In genomic region chr18:9403795-9404564, GRCh38 we compare ENCODE assay signal across 8 cellular contexts.
A peak's percentile ranks its signal among the peaks of the same experiment; 100 is the strongest.
DNase-seq lines count a peak whose midpoint lies in the region; ATAC-seq and TF ChIP-seq lines count a peak whose summit lies in the region.

No MANE protein-coding gene starts in this region.

- no peaks in the 10 kb centered on the region for H3K79me2 ChIP-seq in GM23248 (ENCODE audit: insufficient read depth)

- POLR2A ChIA-PET in CD4-positive, alpha-beta T cell (lab: Charles Lee): no interaction called here
- POLR2A ChIA-PET in activated CD4-positive, alpha-beta memory T cell treated with anti-CD3 and anti-CD28 coated beads for 36 hours (lab: Charles Lee): no interaction called here

- H3K36me3 ChIP-seq in GM23248 (ENCODE audit: low read depth): 0 out of 2 replicates have a peak, but pooled peaks cover 12% of the 10 kb centered on the region

- H3K9ac ChIP-seq in GM23248: no peak overlapping the region

- intact Hi-C loops in CD4-positive, alpha-beta T cell (cut with DNase I, micrococcal nuclease): no loop called here
- intact Hi-C loops in activated CD4-positive, alpha-beta memory T cell treated with anti-CD3 and anti-CD28 coated beads for 36 hours (cut with micrococcal nuclease): no loop called here

- H3K9me3 Mint-ChIP-seq in CD4-positive, alpha-beta T cell: no peaks in the 10 kb centered on the region
- peaks cover 4% of the 10 kb centered on the region for H3K9me3 Mint-ChIP-seq in activated CD4-positive, alpha-beta memory T cell treated with anti-CD3 and anti-CD28 coated beads for 36 hours
- no peaks in the 10 kb centered on the region for H3K9me3 Mint-ChIP-seq in immature natural killer cell

- H3K4me2 ChIP-seq in GM23248 (ENCODE audit: unreplicated experiment): no peak overlapping the region

- no peak for ATAC-seq in CD4-positive, alpha-beta T cell (ENCODE audit: poor library complexity)
- no peak for ATAC-seq in HG03175 (IDR thresholded peaks at IDR 0.05; ENCODE audit: unreplicated experiment)
- no peak for ATAC-seq in GM18858 (IDR thresholded peaks at IDR 0.05; ENCODE audit: unreplicated experiment)

- H3K27ac Mint-ChIP-seq in CD4-positive, alpha-beta T cell: no peak overlapping the region
- H3K27ac Mint-ChIP-seq in activated CD4-positive, alpha-beta memory T cell treated with anti-CD3 and anti-CD28 coated beads for 36 hours: no peak overlapping the region
- H3K27ac Mint-ChIP-seq in immature natural killer cell: peak overlapping the region in 1 of 6 donors; percentile 34

- H3K4me3 Mint-ChIP-seq in CD4-positive, alpha-beta T cell: peak overlapping the region; percentile 88
- H3K4me3 Mint-ChIP-seq in activated CD4-positive, alpha-beta memory T cell treated with anti-CD3 and anti-CD28 coated beads for 36 hours: peak overlapping the region; percentile 50
- peak overlapping the region; percentile 52 to 84 (median 64) for H3K4me3 Mint-ChIP-seq in immature natural killer cell

- H3K27me3 ChIP-seq in CD4-positive, alpha-beta T cell (ENCODE audit: control insufficient read depth, insufficient read depth, low read length): no peaks in the 10 kb centered on the region
- H3K27me3 ChIP-seq in GM23248 (replicated peaks; ENCODE audit: insufficient read depth): no peaks in the 10 kb centered on the region

- CTCF ChIA-PET in CD4-positive, alpha-beta T cell (lab: Charles Lee): no interaction called here
- CTCF ChIA-PET in activated CD4-positive, alpha-beta memory T cell treated with anti-CD3 and anti-CD28 coated beads for 36 hours (lab: Charles Lee): no interaction called here

- TF ChIP-seq CTCF in CD4-positive, alpha-beta T cell (IDR thresholded peaks at IDR 0.05): no peak
- TF ChIP-seq CTCF in GM12874 (IDR thresholded peaks at IDR 0.05; ENCODE audit: insufficient read depth, low read depth, low read length): peak; percentile 41; the same call in 1 of the 2 replicates

- in situ Hi-C loops in GM23248 (cut with MboI): no loop called here

- no peak overlapping the region for H3K4me3 ChIP-seq in GM23248

- peaks cover 7% of the 10 kb centered on the region for H3K36me3 Mint-ChIP-seq in CD4-positive, alpha-beta T cell (ENCODE audit: low read depth)
- H3K36me3 Mint-ChIP-seq in activated CD4-positive, alpha-beta memory T cell treated with anti-CD3 and anti-CD28 coated beads for 36 hours: no peaks in the 10 kb centered on the region
- H3K36me3 Mint-ChIP-seq in immature natural killer cell: peaks cover 7 to 15% (median 15%) of the 10 kb centered on the region in 3 donors

- WGBS in GM23248 (ENCODE audit: low coverage in 1 of 2, low lambda C conversion rate in 2 of 2, missing lambda C conversion rate in 2 of 2), 2 experiments: 91 to 92% methylated on average over 24 of the region's 24 CpGs

- H3K27me3 Mint-ChIP-seq in CD4-positive, alpha-beta T cell: no peaks in the 10 kb centered on the region
- H3K27me3 Mint-ChIP-seq in activated CD4-positive, alpha-beta memory T cell treated with anti-CD3 and anti-CD28 coated beads for 36 hours: peaks cover 5% of the 10 kb centered on the region
- peaks cover 0 to 3% (median 2%) of the 10 kb centered on the region in 3 donors for H3K27me3 Mint-ChIP-seq in immature natural killer cell (ENCODE audit: low read depth in 3 of 3)

- no peaks in the 10 kb centered on the region for H3K9me3 ChIP-seq in CD4-positive, alpha-beta T cell (ENCODE audit: control insufficient read depth, low read length)
- H3K9me3 ChIP-seq in GM23248 (ENCODE audit: low read depth): no peaks in the 10 kb centered on the region

- H3K27ac ChIP-seq in CD4-positive, alpha-beta T cell (ENCODE audit: low read depth, low read length): no peak overlapping the region
- no peak overlapping the region for H3K27ac ChIP-seq in GM23248

- DNase-seq in CD4-positive, alpha-beta T cell: no peak
- DNase-seq in activated CD4-positive, alpha-beta memory T cell treated with anti-CD3 and anti-CD28 coated beads for 36 hours: peak; percentile 23
- DNase-seq in immature natural killer cell (no peak), middle frontal gyrus (ENCODE audit: extremely low spot score, low spot score) (no peak), GM23248 (no peak)

- no peaks in the 10 kb centered on the region for H3K4me1 ChIP-seq in GM23248 (ENCODE audit: insufficient read depth)

- no peak overlapping the region for H2AFZ ChIP-seq in GM23248

- H3K4me1 Mint-ChIP-seq in CD4-positive, alpha-beta T cell (ENCODE audit: low read depth): peaks cover 13% of the 10 kb centered on the region
- H3K4me1 Mint-ChIP-seq in activated CD4-positive, alpha-beta memory T cell treated with anti-CD3 and anti-CD28 coated beads for 36 hours (ENCODE audit: low read depth): peaks cover 6% of the 10 kb centered on the region
- H3K4me1 Mint-ChIP-seq in immature natural killer cell: peaks cover 11 to 13% of the 10 kb centered on the region in 2 donors

- H3F3A ChIP-seq in GM23248 (ENCODE audit: insufficient read depth): no peaks in the 10 kb centered on the region

- H4K20me1 ChIP-seq in GM23248 (ENCODE audit: insufficient read depth): no peaks in the 10 kb centered on the region

- no peaks in the 10 kb centered on the region for H3K9me2 ChIP-seq in GM23248 (ENCODE audit: insufficient read depth)
